8 cellular contexts compared by ENCODE assay signal in the genomic region with DNA sequence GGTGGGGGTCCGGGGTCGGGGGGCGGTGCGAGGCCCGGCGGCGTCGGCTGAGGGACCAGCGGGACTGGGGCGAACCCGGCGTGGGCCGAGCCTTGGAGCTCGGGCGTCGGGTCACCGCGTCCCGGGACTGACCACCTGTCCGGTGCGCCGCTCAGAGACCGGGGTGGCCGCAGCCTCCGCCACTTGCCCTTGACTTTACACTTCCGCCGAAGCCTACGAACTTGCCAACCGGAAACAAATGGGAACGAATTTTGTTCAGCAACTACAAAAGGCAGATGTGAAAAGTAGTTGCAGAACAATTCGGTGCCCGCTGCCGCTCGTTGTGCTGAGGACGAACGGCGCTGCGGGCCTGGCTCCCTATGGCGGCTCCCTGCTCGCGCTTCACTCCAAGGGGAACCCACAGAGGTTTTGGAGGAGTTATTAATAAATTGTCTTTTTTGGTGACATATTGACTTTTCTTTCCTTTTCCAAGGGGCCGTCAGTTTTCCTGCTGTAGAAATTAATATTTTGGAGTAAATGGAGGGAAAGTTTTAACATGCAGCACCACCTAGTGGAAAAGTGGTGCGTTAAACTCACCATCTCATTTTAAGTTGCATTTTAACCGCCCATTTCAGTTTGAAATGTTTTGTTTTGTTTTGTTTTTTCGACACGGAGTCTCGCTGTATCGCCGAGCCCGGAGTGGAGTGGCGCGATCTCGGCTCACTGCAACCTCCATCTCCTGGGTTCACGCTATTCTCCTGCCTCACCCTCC. TPM values are rescaled to one million over a fixed set of nuclear protein-coding genes. Genes with fewer than 3 reads are reported as not detected.
DNase-seq lines count a peak whose midpoint lies in the region; ATAC-seq and TF ChIP-seq lines count a peak whose summit lies in the region.

No MANE protein-coding gene starts in this region.

- peak; percentile 74 for DNase-seq in DMS53 treated with DMSO at 0.1 percent for 48 hours (lab: John Stamatoyannopoulos, UW; ENCODE audit: unreplicated experiment)
- peak; percentile 71 for DNase-seq in RWPE2 (ENCODE audit: low spot score)
- DNase-seq in activated effector memory CD4-positive, alpha-beta T cell treated with anti-CD3 and anti-CD28 coated beads, Interleukin-2, amount 50 U/mL, for 16 hours, result peak; percentile 86
- peak; percentile 46 to 71 for DNase-seq in foreskin keratinocyte

- H3K27me3 ChIP-seq in RWPE2 (ENCODE audit: insufficient read depth, poor library complexity, severe bottlenecking) (no peaks in the 10 kb centered on the region), foreskin keratinocyte (no peaks in the 10 kb centered on the region), neutrophil (no peaks in the 10 kb centered on the region)

- TF ChIP-seq EP300 in Ishikawa (IDR thresholded peaks at IDR 0.05; ENCODE audit: borderline replicate concordance), result no peak

- no peaks in the 10 kb centered on the region for H3K9me3 ChIP-seq in RWPE2 (ENCODE audit: severe bottlenecking)
- H3K9me3 ChIP-seq in neutrophil, result no peaks in the 10 kb centered on the region

- peak; percentile 89 for TF ChIP-seq CTCF in RWPE2 (IDR thresholded peaks at IDR 0.05; ENCODE audit: poor library complexity, severe bottlenecking)
- peak; percentile 87 for TF ChIP-seq CTCF in foreskin keratinocyte (conservative IDR thresholded peaks at IDR 0.05)
- TF ChIP-seq CTCF in neutrophil (IDR thresholded peaks at IDR 0.05), result peak; percentile 77

- peak overlapping the region; percentile 90 for H3K27ac ChIP-seq in RWPE2 (ENCODE audit: poor library complexity, severe bottlenecking)
- peak overlapping the region; percentile 90 for H3K27ac ChIP-seq in foreskin keratinocyte
- H3K27ac ChIP-seq in neutrophil, result peak overlapping the region; percentile 100
- peak overlapping the region; percentile 88 for H3K27ac ChIP-seq in temporal lobe (ENCODE audit: low read depth, low read length)

- H3K4me3 ChIP-seq in RWPE2 (ENCODE audit: severe bottlenecking) (peak overlapping the region; percentile 72), neutrophil (ENCODE audit: low read depth in 1 of 2, low read length in 1 of 2) (peak overlapping the region; percentile 81 to 98)

- no peaks in the 10 kb centered on the region for H3K4me1 ChIP-seq in RWPE2 (ENCODE audit: insufficient read depth, poor library complexity, severe bottlenecking)
- H3K4me1 ChIP-seq in foreskin keratinocyte, result no peaks in the 10 kb centered on the region
- H3K4me1 ChIP-seq in neutrophil (ENCODE audit: control insufficient read depth in 1 of 2, insufficient read depth in 1 of 2, low read depth in 1 of 2, low read length in 1 of 2), result peaks cover 24 to 25% of the 10 kb centered on the region in 2 experiments

- ATAC-seq in GM21528 (IDR thresholded peaks at IDR 0.05; ENCODE audit: low FRiP score, unreplicated experiment), result peak; percentile 43
- peak; percentile 43 for ATAC-seq in RWPE2 (ENCODE audit: low read depth)
- peak; percentile 11 for ATAC-seq in foreskin keratinocyte

- H3K36me3 ChIP-seq in RWPE2 (ENCODE audit: low read depth), result peaks cover 13% of the 10 kb centered on the region
- H3K36me3 ChIP-seq in neutrophil, result peaks cover 6% of the 10 kb centered on the region

- peak; percentile 52 for TF ChIP-seq RAD21 in Ishikawa (IDR thresholded peaks at IDR 0.05; ENCODE audit: low read depth)

TF ChIP-seq in Ishikawa, 13 proteins besides CTCF, POLR2A, EP300 and RAD21:
- TF ChIP-seq YY1 (IDR thresholded peaks at IDR 0.05; ENCODE audit: low read depth), result peak; percentile 15; the same call in 1 of the 2 replicates
- TF ChIP-seq CEBPB (IDR thresholded peaks at IDR 0.05), result no peak
- TF ChIP-seq FOXM1 (IDR thresholded peaks at IDR 0.05; ENCODE audit: borderline replicate concordance, low read depth), result peak; percentile 89
- TF ChIP-seq, protein P1, sequence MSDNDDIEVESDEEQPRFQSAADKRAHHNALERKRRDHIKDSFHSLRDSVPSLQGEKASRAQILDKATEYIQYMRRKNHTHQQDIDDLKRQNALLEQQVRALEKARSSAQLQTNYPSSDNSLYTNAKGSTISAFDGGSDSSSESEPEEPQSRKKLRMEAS (IDR thresholded peaks at IDR 0.05), result peak; percentile 42
- TF ChIP-seq, protein P2, sequence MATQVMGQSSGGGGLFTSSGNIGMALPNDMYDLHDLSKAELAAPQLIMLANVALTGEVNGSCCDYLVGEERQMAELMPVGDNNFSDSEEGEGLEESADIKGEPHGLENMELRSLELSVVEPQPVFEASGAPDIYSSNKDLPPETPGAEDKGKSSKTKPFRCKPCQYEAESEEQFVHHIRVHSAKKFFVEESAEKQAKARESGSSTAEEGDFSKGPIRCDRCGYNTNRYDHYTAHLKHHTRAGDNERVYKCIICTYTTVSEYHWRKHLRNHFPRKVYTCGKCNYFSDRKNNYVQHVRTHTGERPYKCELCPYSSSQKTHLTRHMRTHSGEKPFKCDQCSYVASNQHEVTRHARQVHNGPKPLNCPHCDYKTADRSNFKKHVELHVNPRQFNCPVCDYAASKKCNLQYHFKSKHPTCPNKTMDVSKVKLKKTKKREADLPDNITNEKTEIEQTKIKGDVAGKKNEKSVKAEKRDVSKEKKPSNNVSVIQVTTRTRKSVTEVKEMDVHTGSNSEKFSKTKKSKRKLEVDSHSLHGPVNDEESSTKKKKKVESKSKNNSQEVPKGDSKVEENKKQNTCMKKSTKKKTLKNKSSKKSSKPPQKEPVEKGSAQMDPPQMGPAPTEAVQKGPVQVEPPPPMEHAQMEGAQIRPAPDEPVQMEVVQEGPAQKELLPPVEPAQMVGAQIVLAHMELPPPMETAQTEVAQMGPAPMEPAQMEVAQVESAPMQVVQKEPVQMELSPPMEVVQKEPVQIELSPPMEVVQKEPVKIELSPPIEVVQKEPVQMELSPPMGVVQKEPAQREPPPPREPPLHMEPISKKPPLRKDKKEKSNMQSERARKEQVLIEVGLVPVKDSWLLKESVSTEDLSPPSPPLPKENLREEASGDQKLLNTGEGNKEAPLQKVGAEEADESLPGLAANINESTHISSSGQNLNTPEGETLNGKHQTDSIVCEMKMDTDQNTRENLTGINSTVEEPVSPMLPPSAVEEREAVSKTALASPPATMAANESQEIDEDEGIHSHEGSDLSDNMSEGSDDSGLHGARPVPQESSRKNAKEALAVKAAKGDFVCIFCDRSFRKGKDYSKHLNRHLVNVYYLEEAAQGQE (IDR thresholded peaks at IDR 0.05; ENCODE audit: low read depth), result no peak
- no peak for TF ChIP-seq TEAD4 (IDR thresholded peaks at IDR 0.05)
TF ChIP-seq in Ishikawa: peak in this region for 3.

RNA-seq across cellular contexts. Expression of a gene that starts 0.5 kb away (rescaled TPM):
- total RNA-seq in foreskin keratinocyte (4.6 and 4.8 TPM in 2 replicates), temporal lobe (5.7 TPM)
- polyA plus RNA-seq in foreskin keratinocyte, result 4.0 and 4.1 TPM in 2 replicates

RNA-seq across cellular contexts. Expression of a gene that starts 31.2 kb away (rescaled TPM):
- total RNA-seq in foreskin keratinocyte (29.9 and 31.0 TPM in 2 replicates), temporal lobe (74.5 TPM)
- polyA plus RNA-seq in foreskin keratinocyte, result 28.1 and 30.5 TPM in 2 replicates

RNA-seq across cellular contexts. Expression of a gene that starts 59.7 kb away (rescaled TPM):
- 23.8 and 24.1 TPM in 2 replicates for total RNA-seq in foreskin keratinocyte
- polyA plus RNA-seq in foreskin keratinocyte, result 8.5 and 9.8 TPM in 2 replicates
- total RNA-seq in temporal lobe, result 75.0 TPM

Comparison
In these comparisons a context has a peak if more than half of its experiments do, and no peak if none do; other contexts are left out.
1. Peak in every context shown above with its lines: DNase-seq, ATAC-seq, H3K4me3 ChIP-seq and H3K27ac ChIP-seq.